ENCODE assay signal across 7 cellular contexts in genomic region chr1:66351913-66352312, GRCh38.
DNase-seq lines count a peak whose midpoint lies in the region; ATAC-seq and TF ChIP-seq lines count a peak whose summit lies in the region.

No MANE protein-coding gene starts in this region.

- H3K4me1 Mint-ChIP-seq in T-helper 1 cell treated with Interleukin-12 subunit alpha and Interleukin-12 subunit beta and Interleukin-4 antibody, amounts not matched to agents 30 μg/mL and 1 μg/mL, for 36 hours (ENCODE audit: low read depth): peaks cover 79% of the 10 kb centered on the region
- H3K4me1 Mint-ChIP-seq in mesothelial cell of epicardium: peaks cover 78% of the 10 kb centered on the region

- peaks cover 43% of the 10 kb centered on the region for H3K36me3 Mint-ChIP-seq in T-helper 1 cell treated with Interleukin-12 subunit alpha and Interleukin-12 subunit beta and Interleukin-4 antibody, amounts not matched to agents 30 μg/mL and 1 μg/mL, for 36 hours (ENCODE audit: low read depth)
- H3K36me3 Mint-ChIP-seq in mesothelial cell of epicardium: no peaks in the 10 kb centered on the region

- peaks cover 3% of the 10 kb centered on the region for H3K9me3 Mint-ChIP-seq in T-helper 1 cell treated with Interleukin-12 subunit alpha and Interleukin-12 subunit beta and Interleukin-4 antibody, amounts not matched to agents 30 μg/mL and 1 μg/mL, for 36 hours
- H3K9me3 Mint-ChIP-seq in mesothelial cell of epicardium: no peaks in the 10 kb centered on the region

- ATAC-seq in GM19452 (IDR thresholded peaks at IDR 0.05; ENCODE audit: unreplicated experiment): peak; percentile 41
- ATAC-seq in HG03045 (IDR thresholded peaks at IDR 0.05; ENCODE audit: unreplicated experiment): peak; percentile 29

- DNase-seq in mesothelial cell of epicardium (ENCODE audit: low spot score in 2 of 2, unreplicated experiment in 2 of 2) (no peak), NCI-H2107 treated with DMSO at 0.1 percent for 48 hours (lab: John Stamatoyannopoulos, UW; ENCODE audit: unreplicated experiment) (no peak), SIG-M5 (lab: John Stamatoyannopoulos, UW) (no peak), T-helper 9 cell (no peak)

- H3K27me3 Mint-ChIP-seq in T-helper 1 cell treated with Interleukin-12 subunit alpha and Interleukin-12 subunit beta and Interleukin-4 antibody, amounts not matched to agents 30 μg/mL and 1 μg/mL, for 36 hours (ENCODE audit: low read depth): no peaks in the 10 kb centered on the region
- H3K27me3 Mint-ChIP-seq in mesothelial cell of epicardium (ENCODE audit: low read depth): no peaks in the 10 kb centered on the region

- peak overlapping the region; percentile 73 for H3K4me3 Mint-ChIP-seq in T-helper 1 cell treated with Interleukin-12 subunit alpha and Interleukin-12 subunit beta and Interleukin-4 antibody, amounts not matched to agents 30 μg/mL and 1 μg/mL, for 36 hours
- no peak overlapping the region for H3K4me3 Mint-ChIP-seq in mesothelial cell of epicardium

- H3K27ac Mint-ChIP-seq in T-helper 1 cell treated with Interleukin-12 subunit alpha and Interleukin-12 subunit beta and Interleukin-4 antibody, amounts not matched to agents 30 μg/mL and 1 μg/mL, for 36 hours: peak overlapping the region; percentile 85
- peak overlapping the region; percentile 90 for H3K27ac Mint-ChIP-seq in mesothelial cell of epicardium

- TF ChIP-seq CTCF in mesothelial cell of epicardium (IDR thresholded peaks at IDR 0.05; ENCODE audit: unreplicated experiment): no peak
